1 cellular context compared by ENCODE assay signal in the genomic region with DNA sequence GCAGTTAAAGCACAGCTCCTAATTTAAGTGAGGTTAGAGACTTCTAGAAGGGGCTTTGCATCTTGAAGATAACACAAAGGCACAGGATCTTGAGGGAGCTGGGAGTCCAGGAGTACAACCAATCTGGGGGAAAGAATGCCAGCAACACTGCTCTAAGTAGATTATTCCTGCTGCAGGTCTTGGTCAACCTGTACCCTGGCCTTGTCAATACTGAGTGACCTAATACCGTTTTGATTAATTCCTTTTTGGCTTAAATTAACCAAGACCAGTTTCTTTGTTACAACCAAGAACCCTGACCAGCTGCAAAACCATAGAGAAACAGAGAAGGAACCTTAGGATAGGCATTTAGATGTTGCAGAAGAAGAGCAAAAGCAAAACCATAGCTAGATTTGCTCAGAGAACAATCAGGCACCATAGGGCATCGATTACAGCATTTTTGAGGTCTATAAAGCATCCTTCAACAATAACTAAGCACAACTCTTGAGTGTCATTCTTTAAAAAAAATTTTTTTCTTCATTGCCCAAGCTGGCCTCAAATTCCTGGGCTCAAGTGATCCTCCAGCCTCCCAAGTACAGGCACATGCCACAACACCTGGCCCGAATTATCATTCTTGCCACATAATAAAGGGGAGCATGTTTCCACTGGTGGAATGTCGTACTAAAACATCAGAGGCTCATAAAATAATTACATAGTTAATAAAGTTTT.
TF ChIP-seq lines count a peak whose summit lies in the region.

No MANE protein-coding gene starts in this region.

TF ChIP-seq in liver, 16 proteins besides CTCF, POLR2A, EP300 and RAD21 (continued from another document):
- peak in 1 of 2 donors; percentile 52 for TF ChIP-seq JUND (IDR thresholded peaks at IDR 0.05)
TF ChIP-seq in liver: peak in this region for 3.
